In the genomic region with DNA sequence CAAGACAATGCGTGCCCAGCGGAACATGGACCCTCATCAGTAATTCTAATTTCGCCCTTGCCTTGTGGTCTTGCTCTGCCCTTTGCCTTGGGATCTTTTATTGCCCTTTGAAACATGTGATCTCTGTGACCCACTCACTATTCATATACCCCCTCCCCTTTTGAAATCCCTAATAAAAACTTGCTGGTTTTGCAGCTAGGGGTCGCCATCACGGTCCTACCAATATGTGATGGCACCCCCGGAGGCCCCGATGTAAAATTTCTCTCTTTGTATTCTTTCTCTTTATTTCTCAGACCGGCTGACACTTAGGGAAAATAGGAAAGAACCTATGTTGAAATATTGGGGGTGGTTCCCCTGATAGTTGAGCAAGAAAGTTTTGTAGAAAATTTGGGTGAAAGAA, we compare ENCODE assay signal across 27 cellular contexts.
"Had no signal": no experiment of that assay in that cellular context is flagged by ENCODE, and none has a peak within 500 bp of the region (broad histone marks: within the 10 kb centered on the region; RNA-seq: fewer than 3 reads in every experiment).

No MANE protein-coding gene starts in this region.

- H3K4me3 Mint-ChIP-seq: activated naive CD8-positive, alpha-beta T cell treated with anti-CD3 and anti-CD28 coated beads for 36 hours; activated T-cell treated with anti-CD3 and anti-CD28 coated beads, Interleukin-2, amount 50 U/mL, for 4 hours; central memory CD8-positive, alpha-beta T cell; effector memory CD8-positive, alpha-beta T cell; mesothelial cell of epicardium; natural killer cell; type B pancreatic cell had no signal

- H3K4me1 ChIP-seq: breast epithelium, colonic mucosa, esophagus squamous epithelium, lower lobe of right lung, vagina had no signal

- H3K27ac Mint-ChIP-seq: activated naive CD8-positive, alpha-beta T cell treated with anti-CD3 and anti-CD28 coated beads for 36 hours; activated T-helper 2 cell treated with anti-CD3 and anti-CD28 coated beads, Interferon-gamma antibody, Interleukin-2, Interleukin-4, amounts not matched to agents 10 μg/mL and 5 μg/mL and 100 μg/mL, durations not matched to agents 14 hours and 24 hours and 36 hours; effector memory CD8-positive, alpha-beta T cell; mesothelial cell of epicardium; natural killer cell; type B pancreatic cell had no signal

- H3K36me3 ChIP-seq: breast epithelium, colonic mucosa, esophagus squamous epithelium, gastroesophageal sphincter, lower lobe of right lung, sigmoid colon, thoracic aorta, vagina had no signal

- H3K27me3 Mint-ChIP-seq: activated naive CD8-positive, alpha-beta T cell treated with anti-CD3 and anti-CD28 coated beads for 36 hours; central memory CD8-positive, alpha-beta T cell; effector memory CD8-positive, alpha-beta T cell; type B pancreatic cell had no signal

- H3K9me3 ChIP-seq: colonic mucosa, esophagus squamous epithelium, lower lobe of right lung, vagina had no signal

- H3K27me3 ChIP-seq: breast epithelium, colonic mucosa, dorsolateral prefrontal cortex, esophagus squamous epithelium, gastroesophageal sphincter, sigmoid colon, vagina had no signal

- ATAC-seq: activated T-cell treated with anti-CD3 and anti-CD28 coated beads, Interleukin-2, amount 50 U/mL, for 4 hours; effector memory CD8-positive, alpha-beta T cell; gastroesophageal sphincter; lower lobe of right lung; natural killer cell had no signal

- H3K27ac ChIP-seq: breast epithelium, colonic mucosa, dorsolateral prefrontal cortex, esophagus squamous epithelium, gastroesophageal sphincter, lower lobe of right lung, sigmoid colon, thoracic aorta, vagina had no signal

- H3K4me1 Mint-ChIP-seq: activated naive CD8-positive, alpha-beta T cell treated with anti-CD3 and anti-CD28 coated beads for 36 hours; central memory CD8-positive, alpha-beta T cell; mesothelial cell of epicardium; natural killer cell had no signal

- DNase-seq: activated CD4-positive, alpha-beta T cell treated with anti-CD3 and anti-CD28 coated beads for 4 hours; activated CD4-positive, alpha-beta T cell treated with anti-CD3 and anti-CD28 coated beads, Interleukin-2, amount 50 U/mL, for 48 hours; activated CD4-positive, CD25-positive, alpha-beta regulatory T cell; activated CD8-positive, alpha-beta memory T cell treated with anti-CD3 and anti-CD28 coated beads, Interleukin-2, amount 50 U/mL, for 48 hours; activated naive CD4-positive, alpha-beta T cell; activated naive CD8-positive, alpha-beta T cell treated with anti-CD3 and anti-CD28 coated beads for 36 hours; activated T-cell treated with anti-CD3 and anti-CD28 coated beads, Interleukin-2, amount 50 U/mL, for 4 hours; colonic mucosa; dorsolateral prefrontal cortex; effector memory CD8-positive, alpha-beta T cell; esophagus squamous epithelium; head of caudate nucleus; islet precursor cell; lower lobe of right lung; natural killer cell; sigmoid colon; stimulated activated CD4-positive, alpha-beta T cell treated with anti-CD3 and anti-CD28 coated beads, Interleukin-2, amount 100 ng/mL, for 48 hours; stimulated activated naive CD4-positive, alpha-beta T cell treated with Interleukin-2 at 50 U/mL for 16 hours; T1000 had no signal

- H3K4me3 ChIP-seq: breast epithelium, colonic mucosa, dorsolateral prefrontal cortex, esophagus squamous epithelium, gastroesophageal sphincter, lower lobe of right lung, sigmoid colon, thoracic aorta, vagina had no signal
